1 cellular context compared by ENCODE assay signal in the genomic region with DNA sequence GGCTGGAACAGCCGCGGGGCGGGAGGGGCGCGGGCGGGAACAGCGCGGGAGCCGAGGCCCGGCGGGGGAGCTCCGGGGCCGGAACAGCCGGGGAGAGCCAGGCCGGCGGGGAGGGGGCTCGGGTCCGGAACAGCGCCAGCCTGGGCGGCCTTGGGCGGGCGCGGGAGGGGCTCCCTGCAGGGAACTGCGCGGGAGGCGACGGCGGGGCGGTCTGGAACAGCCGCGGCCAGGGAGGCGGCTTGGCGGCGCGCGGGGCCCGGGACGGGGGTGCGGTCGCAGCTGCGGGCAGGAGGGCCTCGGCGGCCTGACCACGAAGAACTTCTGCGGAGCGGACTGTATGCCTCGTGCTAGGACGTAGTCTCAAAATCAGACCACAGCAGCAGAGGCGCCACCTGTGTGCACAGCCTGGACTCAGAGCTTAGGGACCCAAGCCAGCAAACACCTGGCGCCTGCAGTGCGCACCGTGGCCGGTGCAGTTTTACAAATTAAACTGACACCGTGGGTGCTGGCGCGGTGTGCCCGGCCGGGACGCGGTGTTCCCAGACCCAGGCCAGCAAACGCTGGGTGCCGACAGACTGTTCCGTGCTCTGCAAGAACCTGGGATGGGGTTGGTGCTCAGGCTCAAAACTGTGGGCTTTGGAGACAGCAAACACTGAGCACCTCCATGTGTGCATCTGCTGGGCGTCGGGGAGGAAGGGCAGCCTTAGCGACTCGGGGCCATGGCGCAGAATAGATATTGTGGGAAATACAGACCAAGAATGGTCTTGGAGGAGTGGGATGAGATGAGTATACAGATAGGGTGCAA.
A peak's percentile ranks its signal among the peaks of the same experiment; 100 is the strongest.
TF ChIP-seq lines count a peak whose summit lies in the region.

No MANE protein-coding gene starts in this region.

TF ChIP-seq in K562, 482 proteins besides CTCF, POLR2A, EP300 and RAD21 (continued from another document and continues in another):
- TF ChIP-seq, protein P1, sequence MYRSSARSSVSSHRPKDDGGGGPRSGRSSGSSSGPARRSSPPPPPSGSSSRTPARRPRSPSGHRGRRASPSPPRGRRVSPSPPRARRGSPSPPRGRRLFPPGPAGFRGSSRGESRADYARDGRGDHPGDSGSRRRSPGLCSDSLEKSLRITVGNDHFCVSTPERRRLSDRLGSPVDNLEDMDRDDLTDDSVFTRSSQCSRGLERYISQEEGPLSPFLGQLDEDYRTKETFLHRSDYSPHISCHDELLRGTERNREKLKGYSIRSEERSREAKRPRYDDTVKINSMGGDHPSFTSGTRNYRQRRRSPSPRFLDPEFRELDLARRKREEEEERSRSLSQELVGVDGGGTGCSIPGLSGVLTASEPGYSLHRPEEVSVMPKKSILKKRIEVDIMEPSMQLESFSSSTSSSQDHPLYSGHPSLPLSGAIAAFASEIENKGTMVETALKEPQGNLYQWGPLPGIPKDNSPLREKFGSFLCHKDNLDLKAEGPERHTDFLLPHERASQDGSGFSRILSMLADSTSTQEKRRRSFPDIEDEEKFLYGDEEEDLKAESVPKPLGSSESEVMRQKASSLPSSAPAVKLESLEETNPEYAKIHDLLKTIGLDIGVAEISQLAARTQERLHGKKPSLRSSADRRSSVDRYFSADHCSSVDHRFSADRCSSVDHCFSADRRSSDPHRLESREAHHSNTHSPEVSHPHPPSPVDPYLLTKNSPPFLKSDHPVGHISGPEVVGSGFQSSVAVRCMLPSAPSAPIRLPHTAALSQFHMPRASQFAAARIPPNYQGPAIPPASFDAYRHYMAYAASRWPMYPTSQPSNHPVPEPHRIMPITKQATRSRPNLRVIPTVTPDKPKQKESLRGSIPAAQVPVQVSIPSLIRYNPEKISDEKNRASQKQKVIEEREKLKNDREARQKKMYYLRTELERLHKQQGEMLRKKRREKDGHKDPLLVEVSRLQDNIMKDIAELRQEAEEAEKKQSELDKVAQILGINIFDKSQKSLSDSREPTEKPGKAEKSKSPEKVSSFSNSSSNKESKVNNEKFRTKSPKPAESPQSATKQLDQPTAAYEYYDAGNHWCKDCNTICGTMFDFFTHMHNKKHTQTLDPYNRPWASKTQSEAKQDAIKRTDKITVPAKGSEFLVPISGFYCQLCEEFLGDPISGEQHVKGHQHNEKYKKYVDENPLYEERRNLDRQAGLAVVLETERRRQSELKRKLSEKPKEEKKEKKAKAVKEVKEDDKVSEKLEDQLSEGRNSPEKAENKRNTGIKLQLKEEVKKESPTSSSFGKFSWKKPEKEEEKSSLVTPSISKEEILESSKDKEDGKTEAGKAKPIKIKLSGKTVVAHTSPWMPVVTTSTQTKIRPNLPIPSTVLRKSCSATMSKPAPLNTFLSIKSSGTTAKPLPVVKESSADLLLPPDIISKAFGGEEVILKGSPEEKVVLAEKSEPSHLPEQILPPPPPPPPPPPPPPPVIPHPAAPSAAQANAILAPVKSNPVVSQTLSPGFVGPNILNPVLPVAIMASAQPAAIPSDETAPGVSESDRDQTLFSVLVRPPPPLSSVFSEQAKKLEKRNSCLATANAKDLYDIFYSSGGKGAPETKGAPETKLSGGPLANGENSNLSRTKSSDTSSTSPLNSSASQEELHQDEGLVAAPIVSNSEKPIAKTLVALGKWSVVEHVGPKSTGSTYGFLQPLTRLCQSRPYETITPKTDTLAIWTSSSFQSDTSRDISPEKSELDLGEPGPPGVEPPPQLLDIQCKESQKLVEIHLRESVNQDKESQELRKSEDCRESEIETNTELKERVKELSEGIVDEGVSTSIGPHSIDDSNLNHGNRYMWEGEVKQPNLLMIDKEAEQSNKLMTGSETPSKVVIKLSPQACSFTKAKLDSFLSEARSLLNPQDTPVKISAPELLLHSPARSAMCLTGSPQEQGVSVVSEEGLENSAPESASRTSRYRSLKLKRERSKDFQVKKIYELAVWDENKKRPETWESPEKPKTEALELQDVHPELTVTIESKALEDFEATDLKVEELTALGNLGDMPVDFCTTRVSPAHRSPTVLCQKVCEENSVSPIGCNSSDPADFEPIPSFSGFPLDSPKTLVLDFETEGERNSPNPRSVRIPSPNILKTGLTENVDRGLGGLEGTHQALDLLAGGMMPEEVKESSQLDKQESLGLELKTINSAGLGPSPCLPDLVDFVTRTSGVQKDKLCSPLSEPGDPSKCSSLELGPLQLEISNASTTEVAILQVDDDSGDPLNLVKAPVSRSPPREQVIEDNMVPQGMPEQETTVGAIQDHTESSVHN (IDR thresholded peaks at IDR 0.05; ENCODE audit: borderline replicate concordance in 1 of 2, low read depth in 1 of 2) = no peak
- TF ChIP-seq NFIX (CRISPR knock-in tag; IDR thresholded peaks at IDR 0.05; ENCODE audit: low read depth) (no peak), MED1 (CRISPR knock-in tag; IDR thresholded peaks at IDR 0.05; ENCODE audit: borderline replicate concordance) (no peak), ZNF830 (CRISPR knock-in tag; IDR thresholded peaks at IDR 0.05) (no peak), ZNF77 (CRISPR knock-in tag; IDR thresholded peaks at IDR 0.05) (no peak), SMAD4 (CRISPR knock-in tag; conservative IDR thresholded peaks at IDR 0.05) (peak; percentile 96), MAFF (IDR thresholded peaks at IDR 0.05; ENCODE audit: low read length) (no peak), ZNF165 (CRISPR knock-in tag; IDR thresholded peaks at IDR 0.05; ENCODE audit: borderline replicate concordance) (no peak), ETV1 (tag; conservative IDR thresholded peaks at IDR 0.05; ENCODE audit: low read depth) (no peak), ZNF212 (CRISPR knock-in tag; IDR thresholded peaks at IDR 0.05) (no peak), JUND (IDR thresholded peaks at IDR 0.05; ENCODE audit: borderline replicate concordance, low read depth, low read length) (peak; percentile 99), JUND (tag; IDR thresholded peaks at IDR 0.05; ENCODE audit: borderline replicate concordance, low read depth, low read length) (peak; percentile 39; the same call in 1 of the 3 replicates), ZNF561 (CRISPR knock-in tag; conservative IDR thresholded peaks at IDR 0.05) (no peak), FOXK1 (CRISPR knock-in tag; IDR thresholded peaks at IDR 0.05; ENCODE audit: borderline replicate concordance) (no peak), TEAD2 (tag; IDR thresholded peaks at IDR 0.05) (no peak), SAFB (IDR thresholded peaks at IDR 0.05; ENCODE audit: borderline replicate concordance, low read depth, low read length) (0 out of 2 replicates have a peak, but pooled peaks have one; percentile 10), PML (IDR thresholded peaks at IDR 0.05; ENCODE audit: low read length) (no peak; the same call in 1 of the 2 replicates), ZFPM2 (CRISPR knock-in tag; IDR thresholded peaks at IDR 0.05) (no peak)
- TF ChIP-seq, protein P2, sequence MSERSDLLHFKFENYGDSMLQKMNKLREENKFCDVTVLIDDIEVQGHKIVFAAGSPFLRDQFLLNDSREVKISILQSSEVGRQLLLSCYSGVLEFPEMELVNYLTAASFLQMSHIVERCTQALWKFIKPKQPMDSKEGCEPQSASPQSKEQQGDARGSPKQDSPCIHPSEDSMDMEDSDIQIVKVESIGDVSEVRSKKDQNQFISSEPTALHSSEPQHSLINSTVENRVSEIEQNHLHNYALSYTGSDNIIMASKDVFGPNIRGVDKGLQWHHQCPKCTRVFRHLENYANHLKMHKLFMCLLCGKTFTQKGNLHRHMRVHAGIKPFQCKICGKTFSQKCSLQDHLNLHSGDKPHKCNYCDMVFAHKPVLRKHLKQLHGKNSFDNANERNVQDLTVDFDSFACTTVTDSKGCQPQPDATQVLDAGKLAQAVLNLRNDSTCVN (CRISPR knock-in tag; IDR thresholded peaks at IDR 0.05) = no peak
- TF ChIP-seq, protein P3, sequence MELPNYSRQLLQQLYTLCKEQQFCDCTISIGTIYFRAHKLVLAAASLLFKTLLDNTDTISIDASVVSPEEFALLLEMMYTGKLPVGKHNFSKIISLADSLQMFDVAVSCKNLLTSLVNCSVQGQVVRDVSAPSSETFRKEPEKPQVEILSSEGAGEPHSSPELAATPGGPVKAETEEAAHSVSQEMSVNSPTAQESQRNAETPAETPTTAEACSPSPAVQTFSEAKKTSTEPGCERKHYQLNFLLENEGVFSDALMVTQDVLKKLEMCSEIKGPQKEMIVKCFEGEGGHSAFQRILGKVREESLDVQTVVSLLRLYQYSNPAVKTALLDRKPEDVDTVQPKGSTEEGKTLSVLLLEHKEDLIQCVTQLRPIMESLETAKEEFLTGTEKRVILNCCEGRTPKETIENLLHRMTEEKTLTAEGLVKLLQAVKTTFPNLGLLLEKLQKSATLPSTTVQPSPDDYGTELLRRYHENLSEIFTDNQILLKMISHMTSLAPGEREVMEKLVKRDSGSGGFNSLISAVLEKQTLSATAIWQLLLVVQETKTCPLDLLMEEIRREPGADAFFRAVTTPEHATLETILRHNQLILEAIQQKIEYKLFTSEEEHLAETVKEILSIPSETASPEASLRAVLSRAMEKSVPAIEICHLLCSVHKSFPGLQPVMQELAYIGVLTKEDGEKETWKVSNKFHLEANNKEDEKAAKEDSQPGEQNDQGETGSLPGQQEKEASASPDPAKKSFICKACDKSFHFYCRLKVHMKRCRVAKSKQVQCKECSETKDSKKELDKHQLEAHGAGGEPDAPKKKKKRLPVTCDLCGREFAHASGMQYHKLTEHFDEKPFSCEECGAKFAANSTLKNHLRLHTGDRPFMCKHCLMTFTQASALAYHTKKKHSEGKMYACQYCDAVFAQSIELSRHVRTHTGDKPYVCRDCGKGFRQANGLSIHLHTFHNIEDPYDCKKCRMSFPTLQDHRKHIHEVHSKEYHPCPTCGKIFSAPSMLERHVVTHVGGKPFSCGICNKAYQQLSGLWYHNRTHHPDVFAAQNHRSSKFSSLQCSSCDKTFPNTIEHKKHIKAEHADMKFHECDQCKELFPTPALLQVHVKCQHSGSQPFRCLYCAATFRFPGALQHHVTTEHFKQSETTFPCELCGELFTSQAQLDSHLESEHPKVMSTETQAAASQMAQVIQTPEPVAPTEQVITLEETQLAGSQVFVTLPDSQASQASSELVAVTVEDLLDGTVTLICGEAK (IDR thresholded peaks at IDR 0.05) = peak; percentile 17; the same call in 1 of the 2 replicates
- TF ChIP-seq, protein P3 (CRISPR knock-in tag; IDR thresholded peaks at IDR 0.05) = no peak
- TF ChIP-seq, protein P4, sequence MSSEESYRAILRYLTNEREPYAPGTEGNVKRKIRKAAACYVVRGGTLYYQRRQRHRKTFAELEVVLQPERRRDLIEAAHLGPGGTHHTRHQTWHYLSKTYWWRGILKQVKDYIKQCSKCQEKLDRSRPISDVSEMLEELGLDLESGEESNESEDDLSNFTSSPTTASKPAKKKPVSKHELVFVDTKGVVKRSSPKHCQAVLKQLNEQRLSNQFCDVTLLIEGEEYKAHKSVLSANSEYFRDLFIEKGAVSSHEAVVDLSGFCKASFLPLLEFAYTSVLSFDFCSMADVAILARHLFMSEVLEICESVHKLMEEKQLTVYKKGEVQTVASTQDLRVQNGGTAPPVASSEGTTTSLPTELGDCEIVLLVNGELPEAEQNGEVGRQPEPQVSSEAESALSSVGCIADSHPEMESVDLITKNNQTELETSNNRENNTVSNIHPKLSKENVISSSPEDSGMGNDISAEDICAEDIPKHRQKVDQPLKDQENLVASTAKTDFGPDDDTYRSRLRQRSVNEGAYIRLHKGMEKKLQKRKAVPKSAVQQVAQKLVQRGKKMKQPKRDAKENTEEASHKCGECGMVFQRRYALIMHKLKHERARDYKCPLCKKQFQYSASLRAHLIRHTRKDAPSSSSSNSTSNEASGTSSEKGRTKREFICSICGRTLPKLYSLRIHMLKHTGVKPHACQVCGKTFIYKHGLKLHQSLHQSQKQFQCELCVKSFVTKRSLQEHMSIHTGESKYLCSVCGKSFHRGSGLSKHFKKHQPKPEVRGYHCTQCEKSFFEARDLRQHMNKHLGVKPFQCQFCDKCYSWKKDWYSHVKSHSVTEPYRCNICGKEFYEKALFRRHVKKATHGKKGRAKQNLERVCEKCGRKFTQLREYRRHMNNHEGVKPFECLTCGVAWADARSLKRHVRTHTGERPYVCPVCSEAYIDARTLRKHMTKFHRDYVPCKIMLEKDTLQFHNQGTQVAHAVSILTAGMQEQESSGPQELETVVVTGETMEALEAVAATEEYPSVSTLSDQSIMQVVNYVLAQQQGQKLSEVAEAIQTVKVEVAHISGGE (CRISPR knock-in tag; IDR thresholded peaks at IDR 0.05) = peak in 1 of 3 experiments; percentile 70; a peak in 2 of 6 replicates
